ENCODE assay signal across 33 cellular contexts in genomic region chr16:3562914-3563480, GRCh38.
"Had no signal": no experiment of that assay in that cellular context is flagged by ENCODE, and none has a peak within 500 bp of the region (broad histone marks: within the 10 kb centered on the region; RNA-seq: fewer than 3 reads in every experiment).

No MANE protein-coding gene starts in this region.

- H3K4me3 Mint-ChIP-seq: activated B cell treated with CpG ODN at 0.5 μM for 24 hours; activated CD4-positive, alpha-beta memory T cell treated with anti-CD3 and anti-CD28 coated beads for 36 hours; activated CD8-positive, alpha-beta memory T cell treated with anti-CD3 and anti-CD28 coated beads, Interleukin-2, amount 10 ng/mL, durations not matched to agents 7 days and 5 days; activated CD8-positive, alpha-beta T cell treated with anti-CD3 and anti-CD28 coated beads, Interleukin-2, amount 10 ng/mL, durations not matched to agents 7 days and 5 days; activated naive CD4-positive, alpha-beta T cell treated with anti-CD3 and anti-CD28 coated beads for 36 hours; activated naive CD4-positive, alpha-beta T cell treated with anti-CD3 and anti-CD28 coated beads, Interleukin-2, amount 50 U/mL, for 24 hours; activated naive CD8-positive, alpha-beta T cell treated with anti-CD3 and anti-CD28 coated beads for 36 hours; activated naive CD8-positive, alpha-beta T cell treated with anti-CD3 and anti-CD28 coated beads, Interleukin-2, amount 50 U/mL, for 24 hours; activated T-helper 1 cell treated with anti-CD3 and anti-CD28 coated beads, Interleukin-12 subunit alpha, Interleukin-12 subunit beta, Interleukin-2, Interleukin-4 antibody, amounts not matched to agents 30 ng/mL and 10 ng/mL and 1 ng/mL, durations not matched to agents 14 hours and 24 hours and 36 hours; effector memory CD8-positive, alpha-beta T cell; T-helper 17 cell; T-helper 2 cell treated with Interferon-gamma antibody and Interleukin-4, amounts not matched to agents 5 μg/mL and 100 μg/mL, for 36 hours had no signal

- H3K27ac Mint-ChIP-seq: activated B cell treated with CpG ODN at 0.5 μM for 24 hours; activated CD4-positive, alpha-beta memory T cell treated with anti-CD3 and anti-CD28 coated beads for 36 hours; activated CD8-positive, alpha-beta memory T cell treated with anti-CD3 and anti-CD28 coated beads, Interleukin-2, amount 10 ng/mL, durations not matched to agents 7 days and 5 days; activated CD8-positive, alpha-beta T cell treated with anti-CD3 and anti-CD28 coated beads, Interleukin-2, amount 10 ng/mL, durations not matched to agents 7 days and 5 days; activated naive CD4-positive, alpha-beta T cell treated with anti-CD3 and anti-CD28 coated beads for 36 hours; activated naive CD4-positive, alpha-beta T cell treated with anti-CD3 and anti-CD28 coated beads, Interleukin-2, amount 50 U/mL, for 24 hours; activated naive CD8-positive, alpha-beta T cell treated with anti-CD3 and anti-CD28 coated beads, Interleukin-2, amount 50 U/mL, for 24 hours; activated T-helper 1 cell treated with anti-CD3 and anti-CD28 coated beads, Interleukin-12 subunit alpha, Interleukin-12 subunit beta, Interleukin-2, Interleukin-4 antibody, amounts not matched to agents 30 ng/mL and 10 ng/mL and 1 ng/mL, durations not matched to agents 14 hours and 24 hours and 36 hours; activated T-helper 2 cell treated with anti-CD3 and anti-CD28 coated beads, Interferon-gamma antibody, Interleukin-2, Interleukin-4, amounts not matched to agents 10 μg/mL and 5 μg/mL and 100 μg/mL, durations not matched to agents 14 hours and 24 hours and 36 hours; effector memory CD8-positive, alpha-beta T cell; T-helper 2 cell treated with Interferon-gamma antibody and Interleukin-4, amounts not matched to agents 5 μg/mL and 100 μg/mL, for 36 hours had no signal

- H3K4me1 ChIP-seq: adrenal gland, body of pancreas had no signal

- H3K27me3 Mint-ChIP-seq: activated B cell treated with CpG ODN at 0.5 μM for 24 hours; activated CD4-positive, alpha-beta memory T cell treated with anti-CD3 and anti-CD28 coated beads for 36 hours; activated CD8-positive, alpha-beta memory T cell treated with anti-CD3 and anti-CD28 coated beads, Interleukin-2, amount 10 ng/mL, durations not matched to agents 7 days and 5 days; activated naive CD4-positive, alpha-beta T cell treated with anti-CD3 and anti-CD28 coated beads, Interleukin-2, amount 50 U/mL, for 24 hours; activated naive CD8-positive, alpha-beta T cell treated with anti-CD3 and anti-CD28 coated beads for 36 hours; activated naive CD8-positive, alpha-beta T cell treated with anti-CD3 and anti-CD28 coated beads, Interleukin-2, amount 50 U/mL, for 24 hours; effector memory CD8-positive, alpha-beta T cell; T-helper 17 cell had no signal

- H3K9me3 Mint-ChIP-seq: activated B cell treated with CpG ODN at 0.5 μM for 24 hours; activated CD4-positive, alpha-beta memory T cell treated with anti-CD3 and anti-CD28 coated beads for 36 hours; activated naive CD4-positive, alpha-beta T cell treated with anti-CD3 and anti-CD28 coated beads for 36 hours; activated naive CD4-positive, alpha-beta T cell treated with anti-CD3 and anti-CD28 coated beads, Interleukin-2, amount 50 U/mL, for 24 hours; activated naive CD8-positive, alpha-beta T cell treated with anti-CD3 and anti-CD28 coated beads for 36 hours; activated naive CD8-positive, alpha-beta T cell treated with anti-CD3 and anti-CD28 coated beads, Interleukin-2, amount 50 U/mL, for 24 hours; activated T-helper 1 cell treated with anti-CD3 and anti-CD28 coated beads, Interleukin-12 subunit alpha, Interleukin-12 subunit beta, Interleukin-2, Interleukin-4 antibody, amounts not matched to agents 30 ng/mL and 10 ng/mL and 1 ng/mL, durations not matched to agents 14 hours and 24 hours and 36 hours; activated T-helper 2 cell treated with anti-CD3 and anti-CD28 coated beads, Interferon-gamma antibody, Interleukin-2, Interleukin-4, amounts not matched to agents 10 μg/mL and 5 μg/mL and 100 μg/mL, durations not matched to agents 14 hours and 24 hours and 36 hours; effector memory CD8-positive, alpha-beta T cell; T-helper 2 cell treated with Interferon-gamma antibody and Interleukin-4, amounts not matched to agents 5 μg/mL and 100 μg/mL, for 36 hours had no signal

- H3K4me3 ChIP-seq: adrenal gland, body of pancreas had no signal

- ATAC-seq: activated CD4-positive, CD25-positive, alpha-beta regulatory T cell treated with anti-CD3 and anti-CD28 coated beads, Interleukin-2, amount 50 U/mL, for 24 hours; activated CD8-positive, alpha-beta memory T cell treated with anti-CD3 and anti-CD28 coated beads, Interleukin-2, amount 10 ng/mL, durations not matched to agents 7 days and 5 days; activated CD8-positive, alpha-beta T cell treated with anti-CD3 and anti-CD28 coated beads, Interleukin-2, amount 10 ng/mL, durations not matched to agents 7 days and 5 days; activated naive CD8-positive, alpha-beta T cell treated with anti-CD3 and anti-CD28 coated beads, Interleukin-2, amount 50 U/mL, for 24 hours; body of pancreas; effector memory CD8-positive, alpha-beta T cell; T-helper 17 cell had no signal

- H3K27ac ChIP-seq: adrenal gland, body of pancreas, WERI-Rb-1 had no signal

- H3K4me1 Mint-ChIP-seq: activated B cell treated with CpG ODN at 0.5 μM for 24 hours; activated CD8-positive, alpha-beta memory T cell treated with anti-CD3 and anti-CD28 coated beads, Interleukin-2, amount 10 ng/mL, durations not matched to agents 7 days and 5 days; activated naive CD4-positive, alpha-beta T cell treated with anti-CD3 and anti-CD28 coated beads, Interleukin-2, amount 50 U/mL, for 24 hours had no signal

- H3K36me3 ChIP-seq: adrenal gland, WERI-Rb-1 had no signal

- DNase-seq: activated B cell treated with CpG ODN at 0.5 μM for 24 hours; activated CD4-positive, alpha-beta memory T cell treated with anti-CD3 and anti-CD28 coated beads for 36 hours; activated CD4-positive, alpha-beta T cell treated with anti-CD3 and anti-CD28 coated beads for 48 hours; activated CD8-positive, alpha-beta memory T cell treated with anti-CD3 and anti-CD28 coated beads, Interleukin-2, amount 10 ng/mL, durations not matched to agents 7 days and 5 days; activated CD8-positive, alpha-beta memory T cell treated with anti-CD3 and anti-CD28 coated beads, Interleukin-2, amount 50 U/mL, for 4 hours; activated CD8-positive, alpha-beta T cell treated with anti-CD3 and anti-CD28 coated beads, Interleukin-2, amount 10 ng/mL, durations not matched to agents 7 days and 5 days; activated effector memory CD4-positive, alpha-beta T cell treated with anti-CD3 and anti-CD28 coated beads, Interleukin-2, amount 50 U/mL, for 16 hours; activated naive CD4-positive, alpha-beta T cell treated with anti-CD3 and anti-CD28 coated beads for 36 hours; activated naive CD8-positive, alpha-beta T cell treated with anti-CD3 and anti-CD28 coated beads for 36 hours; activated naive CD8-positive, alpha-beta T cell treated with anti-CD3 and anti-CD28 coated beads, Interleukin-2, amount 50 U/mL, for 24 hours; activated T-cell treated with anti-CD3 and anti-CD28 coated beads, Interleukin-2, amount 50 U/mL, for 1 hour; activated T-cell treated with anti-CD3 and anti-CD28 coated beads, Interleukin-2, amount 50 U/mL, for 48 hours; adrenal gland; amygdala; aorta; body of pancreas; caudate nucleus; cortex of kidney; dermis blood vessel endothelial cell; effector CD4-positive, alpha-beta T cell; effector memory CD8-positive, alpha-beta T cell; foreskin fibroblast; T-helper 1 cell; T-helper 17 cell; T1000; WERI-Rb-1 had no signal

- FAIRE-seq: colon, frontal cortex had no signal

- H3K27me3 ChIP-seq: adrenal gland, body of pancreas had no signal

- H3K9me3 ChIP-seq: adrenal gland, body of pancreas had no signal
